ENCODE assay signal across 10 cellular contexts in the genomic region with DNA sequence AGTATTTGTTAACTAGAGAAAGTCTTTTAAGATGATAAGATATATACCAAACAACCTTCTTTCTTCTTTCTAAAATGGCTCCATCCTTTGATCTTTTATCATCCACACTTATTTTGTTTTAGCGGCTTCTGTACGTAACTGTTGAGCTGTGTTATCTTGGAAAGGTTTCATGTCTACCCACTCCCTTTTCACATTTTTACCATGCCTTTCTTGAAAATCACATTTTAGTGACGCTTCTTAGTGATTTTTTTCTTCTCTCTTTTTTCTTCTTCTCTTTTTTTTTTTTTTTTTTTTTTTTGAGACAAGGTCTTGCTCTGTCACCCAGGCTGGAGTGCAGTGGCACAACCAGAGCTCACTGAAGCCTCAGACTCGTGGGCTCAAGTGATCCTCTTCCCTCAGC.
"Had no signal": no experiment of that assay in that cellular context is flagged by ENCODE, and none has a peak within 500 bp of the region (broad histone marks: within the 10 kb centered on the region; RNA-seq: fewer than 3 reads in every experiment).

No MANE protein-coding gene starts in this region.

- H3K4me3 ChIP-seq: gastroesophageal sphincter, heart left ventricle, left lung, psoas muscle, stomach, testis, upper lobe of left lung had no signal

- H3K36me3 ChIP-seq: gastroesophageal sphincter, heart left ventricle, left lung, stomach, upper lobe of left lung had no signal

- H3K27ac ChIP-seq: dorsolateral prefrontal cortex, heart left ventricle, left lung, psoas muscle, testis, upper lobe of left lung had no signal

- H3K27me3 ChIP-seq: heart left ventricle, testis, upper lobe of left lung had no signal

- DNase-seq: activated gamma-delta T cell had no signal

- H3K9me3 ChIP-seq: gastroesophageal sphincter, left lung, psoas muscle, stomach, testis, upper lobe of left lung had no signal

- H3K4me1 ChIP-seq: psoas muscle, testis had no signal

- FAIRE-seq: colon had no signal
